ENCODE assay signal across 34 cellular contexts in the genomic region with DNA sequence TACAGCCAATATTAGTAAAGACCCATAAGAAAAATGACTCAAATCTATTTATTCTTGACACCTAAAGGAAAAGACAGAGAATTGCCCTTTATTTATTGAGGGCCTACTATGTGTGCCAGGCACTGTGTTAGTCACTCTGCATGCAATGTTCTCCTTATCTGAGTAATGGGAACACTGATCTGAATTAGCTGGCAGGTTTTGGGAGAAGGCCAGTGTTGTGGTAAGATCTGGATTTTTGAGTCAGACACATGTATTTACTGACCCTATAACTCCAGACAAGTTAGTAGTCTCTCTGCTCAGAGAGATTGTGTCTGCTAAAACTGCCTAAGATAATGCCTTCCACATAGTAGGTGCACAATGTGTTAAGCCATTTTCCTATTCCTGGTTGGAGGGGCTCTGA. TPM values are rescaled to one million over a fixed set of nuclear protein-coding genes. Genes with fewer than 3 reads are reported as not detected.
"Had no signal": no experiment of that assay in that cellular context is flagged by ENCODE, and none has a peak within 500 bp of the region (broad histone marks: within the 10 kb centered on the region; RNA-seq: fewer than 3 reads in every experiment).

No MANE protein-coding gene starts in this region.

- H3K27me3 ChIP-seq: Peyer's patch had no signal

- H3K4me1 ChIP-seq: Peyer's patch had no signal

- H3K4me3 ChIP-seq: Peyer's patch had no signal

- H3K9me3 ChIP-seq: Peyer's patch had no signal

- ATAC-seq: activated CD8-positive, alpha-beta T cell treated with anti-CD3 and anti-CD28 coated beads for 36 hours; activated T-cell treated with anti-CD3 and anti-CD28 coated beads, Interleukin-2, amount 50 U/mL, for 72 hours; activated T-helper 17 cell treated with anti-CD3 and anti-CD28 coated beads, Interleukin-2, amount 50 U/mL, for 72 hours; Right ventricle myocardium inferior had no signal

- H3K36me3 ChIP-seq: Peyer's patch had no signal

- H3K27ac ChIP-seq: Peyer's patch, RWPE1 had no signal

- DNase-seq: activated CD4-positive, alpha-beta T cell treated with anti-CD3 and anti-CD28 coated beads, Interleukin-2, amount 10 ng/mL, durations not matched to agents 24 days and 14 days; activated CD4-positive, alpha-beta T cell treated with anti-CD3 and anti-CD28 coated beads, Interleukin-2, amount 50 U/mL, for 4 hours; activated CD8-positive, alpha-beta T cell treated with anti-CD3 and anti-CD28 coated beads for 36 hours; activated effector memory CD4-positive, alpha-beta T cell treated with anti-CD3 and anti-CD28 coated beads, Interleukin-2, amount 50 U/mL, for 16 hours; activated naive CD4-positive, alpha-beta T cell; activated naive CD4-positive, alpha-beta T cell treated with anti-CD3 and anti-CD28 coated beads, Interleukin-2, amount 50 U/mL, for 16 hours; activated naive CD8-positive, alpha-beta T cell treated with anti-CD3 and anti-CD28 coated beads for 36 hours; activated T-cell treated with anti-CD3 and anti-CD28 coated beads, Interleukin-2, amount 50 U/mL, for 1 hour; activated T-cell treated with anti-CD3 and anti-CD28 coated beads, Interleukin-2, amount 50 U/mL, for 72 hours; amniotic stem cell; aorta; caudate nucleus; cerebellar nuclear complex; Kasumi-1; KG1; MM.1S; MV-4-11; NCI-H1092; NCI-H1436 treated with DMSO at 0.1 percent for 48 hours; NCI-H1694 treated with DMSO at 0.1 percent for 48 hours; NCI-H2029; NCI-H345; NCI-H524 treated with DMSO at 0.1 percent for 48 hours; Peyer's patch; SIG-M5; SW 1271; T-helper 1 cell; T1000 had no signal

RNA-seq across cellular contexts. Expression of a gene that starts 17.3 kb away (rescaled TPM):
- total RNA-seq: activated CD4-positive, alpha-beta T cell treated with anti-CD3 and anti-CD28 coated beads, Interleukin-2, amount 10 ng/mL, durations not matched to agents 24 days and 14 days; activated CD8-positive, alpha-beta memory T cell treated with anti-CD3 and anti-CD28 coated beads for 36 hours; activated CD8-positive, alpha-beta T cell treated with anti-CD3 and anti-CD28 coated beads for 36 hours; activated naive CD8-positive, alpha-beta T cell treated with anti-CD3 and anti-CD28 coated beads for 36 hours; activated T-cell treated with anti-CD3 and anti-CD28 coated beads, Interleukin-2, amount 50 U/mL, for 72 hours; activated T-helper 17 cell treated with anti-CD3 and anti-CD28 coated beads, Interleukin-2, amount 50 U/mL, for 72 hours; aorta; NCI-H460; Peyer's patch; Right ventricle myocardium inferior; T-helper 2 cell treated with Interferon-gamma antibody and Interleukin-4, amounts not matched to agents 100 ng/mL and 5 ng/mL, for 36 hours had no signal
- polyA plus RNA-seq: aorta had no signal

RNA-seq across cellular contexts. Expression of a gene that starts 27.1 kb away (rescaled TPM):
- total RNA-seq: activated CD4-positive, alpha-beta T cell treated with anti-CD3 and anti-CD28 coated beads, Interleukin-2, amount 10 ng/mL, durations not matched to agents 24 days and 14 days; activated CD8-positive, alpha-beta memory T cell treated with anti-CD3 and anti-CD28 coated beads for 36 hours; activated CD8-positive, alpha-beta T cell treated with anti-CD3 and anti-CD28 coated beads for 36 hours; activated naive CD8-positive, alpha-beta T cell treated with anti-CD3 and anti-CD28 coated beads for 36 hours; activated T-cell treated with anti-CD3 and anti-CD28 coated beads, Interleukin-2, amount 50 U/mL, for 72 hours; activated T-helper 17 cell treated with anti-CD3 and anti-CD28 coated beads, Interleukin-2, amount 50 U/mL, for 72 hours; aorta; NCI-H460; Peyer's patch; Right ventricle myocardium inferior; T-helper 2 cell treated with Interferon-gamma antibody and Interleukin-4, amounts not matched to agents 100 ng/mL and 5 ng/mL, for 36 hours had no signal
- polyA plus RNA-seq: aorta had no signal

RNA-seq across cellular contexts. Expression of a gene that starts 32.6 kb away (rescaled TPM):
- total RNA-seq: activated CD4-positive, alpha-beta T cell treated with anti-CD3 and anti-CD28 coated beads, Interleukin-2, amount 10 ng/mL, durations not matched to agents 24 days and 14 days; activated CD8-positive, alpha-beta memory T cell treated with anti-CD3 and anti-CD28 coated beads for 36 hours; activated CD8-positive, alpha-beta T cell treated with anti-CD3 and anti-CD28 coated beads for 36 hours; activated naive CD8-positive, alpha-beta T cell treated with anti-CD3 and anti-CD28 coated beads for 36 hours; activated T-cell treated with anti-CD3 and anti-CD28 coated beads, Interleukin-2, amount 50 U/mL, for 72 hours; activated T-helper 17 cell treated with anti-CD3 and anti-CD28 coated beads, Interleukin-2, amount 50 U/mL, for 72 hours; aorta; NCI-H460; Peyer's patch; Right ventricle myocardium inferior; T-helper 2 cell treated with Interferon-gamma antibody and Interleukin-4, amounts not matched to agents 100 ng/mL and 5 ng/mL, for 36 hours had no signal
- polyA plus RNA-seq: aorta had no signal

RNA-seq across cellular contexts. Expression of a gene that starts 39.3 kb away (rescaled TPM):
- total RNA-seq: activated CD4-positive, alpha-beta T cell treated with anti-CD3 and anti-CD28 coated beads, Interleukin-2, amount 10 ng/mL, durations not matched to agents 24 days and 14 days; activated CD8-positive, alpha-beta memory T cell treated with anti-CD3 and anti-CD28 coated beads for 36 hours; activated CD8-positive, alpha-beta T cell treated with anti-CD3 and anti-CD28 coated beads for 36 hours; activated naive CD8-positive, alpha-beta T cell treated with anti-CD3 and anti-CD28 coated beads for 36 hours; activated T-cell treated with anti-CD3 and anti-CD28 coated beads, Interleukin-2, amount 50 U/mL, for 72 hours; activated T-helper 17 cell treated with anti-CD3 and anti-CD28 coated beads, Interleukin-2, amount 50 U/mL, for 72 hours; aorta; NCI-H460; Peyer's patch; Right ventricle myocardium inferior; T-helper 2 cell treated with Interferon-gamma antibody and Interleukin-4, amounts not matched to agents 100 ng/mL and 5 ng/mL, for 36 hours had no signal
- polyA plus RNA-seq: aorta had no signal

RNA-seq across cellular contexts. Expression of a gene that starts 49.7 kb away (rescaled TPM):
- total RNA-seq: activated CD4-positive, alpha-beta T cell treated with anti-CD3 and anti-CD28 coated beads, Interleukin-2, amount 10 ng/mL, durations not matched to agents 24 days and 14 days; activated CD8-positive, alpha-beta memory T cell treated with anti-CD3 and anti-CD28 coated beads for 36 hours; activated CD8-positive, alpha-beta T cell treated with anti-CD3 and anti-CD28 coated beads for 36 hours; activated naive CD8-positive, alpha-beta T cell treated with anti-CD3 and anti-CD28 coated beads for 36 hours; activated T-cell treated with anti-CD3 and anti-CD28 coated beads, Interleukin-2, amount 50 U/mL, for 72 hours; activated T-helper 17 cell treated with anti-CD3 and anti-CD28 coated beads, Interleukin-2, amount 50 U/mL, for 72 hours; aorta; NCI-H460; Peyer's patch; Right ventricle myocardium inferior; T-helper 2 cell treated with Interferon-gamma antibody and Interleukin-4, amounts not matched to agents 100 ng/mL and 5 ng/mL, for 36 hours had no signal
- polyA plus RNA-seq: aorta had no signal
